Comparison of ENCODE assay signal across 8 cellular contexts in genomic region chr14:77760381-77761204, GRCh38. TPM values are rescaled to one million over a fixed set of nuclear protein-coding genes. Genes with fewer than 3 reads are reported as not detected.
DNase-seq lines count a peak whose midpoint lies in the region; ATAC-seq, FAIRE-seq and TF ChIP-seq lines count a peak whose summit lies in the region.

SNW1 (minus strand) TSS chr14:77761156; CDS start chr14:77761127, 29 bp downstream.

- FAIRE-seq in frontal cortex (lab: Jason Lieb, UNC) = no peak

- H3K4me1 ChIP-seq in DND-41 (ENCODE audit: insufficient read depth, low read length) = peaks cover 35% of the 10 kb centered on the region
- H3K4me1 ChIP-seq in SJCRH30 = no peaks in the 10 kb centered on the region
- H3K4me1 ChIP-seq in neuron (ENCODE audit: insufficient read depth, low read length) = peaks cover 16% of the 10 kb centered on the region
- H3K4me1 ChIP-seq in subcutaneous abdominal adipose tissue (ENCODE audit: control insufficient read depth in 5 of 5, insufficient read depth in 5 of 5, low read length in 5 of 5) = peaks cover 2 to 40% (median 35%) of the 10 kb centered on the region in 5 donors

- peak within 1 kb of the TSS; percentile 90 for H3K9ac ChIP-seq in DND-41 (ENCODE audit: low read depth, low read length)
- peak within 1 kb of the TSS; percentile 75 to 97 (median 89) for H3K9ac ChIP-seq in subcutaneous abdominal adipose tissue (ENCODE audit: low read length in 5 of 5)

- TF ChIP-seq CTCF in DND-41 (IDR thresholded peaks at IDR 0.05; ENCODE audit: borderline replicate concordance, extremely low read depth, low read length, poor library complexity, severe bottlenecking) = no peak

- peak within 1 kb of the TSS; percentile 79 for H3K4me2 ChIP-seq in DND-41 (ENCODE audit: insufficient read depth, low read length)

- H2AFZ ChIP-seq in DND-41 (ENCODE audit: low read depth, low read length) (peak within 1 kb of the TSS; percentile 90), neuron (ENCODE audit: low read depth, low read length) (peak within 1 kb of the TSS; percentile 97)

- peak within 1 kb of the TSS; percentile 90 for H3K27ac ChIP-seq in DND-41 (ENCODE audit: low read length)
- H3K27ac ChIP-seq in SJCRH30 = peak within 1 kb of the TSS; percentile 81
- peak within 1 kb of the TSS; percentile 88 for H3K27ac ChIP-seq in subcutaneous abdominal adipose tissue (ENCODE audit: low read depth, low read length)

- H3K4me3 ChIP-seq in DND-41 (ENCODE audit: low read depth in 1 of 2, low read length in 2 of 2) (peak within 1 kb of the TSS; percentile 93 to 95), SJCRH30 (peak within 1 kb of the TSS; percentile 89), neuron (ENCODE audit: low read length) (peak within 1 kb of the TSS; percentile 71), subcutaneous abdominal adipose tissue (ENCODE audit: low read depth in 1 of 5, low read length in 5 of 5) (peak within 1 kb of the TSS; percentile 83 to 100 (median 93))

- H3K9me3 ChIP-seq in DND-41 (ENCODE audit: insufficient read depth, low read length, severe bottlenecking) = no peaks in the 10 kb centered on the region
- no peaks in the 10 kb centered on the region for H3K9me3 ChIP-seq in SJCRH30 (replicated peaks)
- H3K9me3 ChIP-seq in neuron (ENCODE audit: low read length) = peaks cover 5% of the 10 kb centered on the region
- no peaks in the 10 kb centered on the region for H3K9me3 ChIP-seq in subcutaneous abdominal adipose tissue (ENCODE audit: control insufficient read depth in 5 of 5, low read length in 5 of 5)

- H3K79me2 ChIP-seq in DND-41 (ENCODE audit: insufficient read depth, low read length) = peaks cover 54% of the 10 kb centered on the region

- peaks cover 32% of the 10 kb centered on the region for H3K36me3 ChIP-seq in DND-41 (ENCODE audit: insufficient read depth, low read length)
- H3K36me3 ChIP-seq in SJCRH30 = peaks cover 5% of the 10 kb centered on the region; the same call in 1 of the 2 replicates
- H3K36me3 ChIP-seq in neuron (ENCODE audit: insufficient read depth, low read length) = peaks cover 19% of the 10 kb centered on the region
- peaks cover 0 to 6% (median 0%) of the 10 kb centered on the region in 5 donors for H3K36me3 ChIP-seq in subcutaneous abdominal adipose tissue (ENCODE audit: control insufficient read depth in 5 of 5, insufficient read depth in 5 of 5, low read length in 5 of 5)

- DNase-seq in DND-41 (peak; percentile 94), HuH-7.5 (ENCODE audit: low spot score) (peak; percentile 76), SJCRH30 (peak; percentile 91 to 93), frontal cortex (ENCODE audit: low spot score in 2 of 2) (peak; percentile 77 to 88)
- peak; percentile 60 to 83 (median 74) for DNase-seq in activated naive CD4-positive, alpha-beta T cell (lab: John Stamatoyannopoulos, UW)

- H3K27me3 ChIP-seq in DND-41 (ENCODE audit: insufficient read depth, low read length, poor library complexity) (no peaks in the 10 kb centered on the region), SJCRH30 (no peaks in the 10 kb centered on the region), neuron (ENCODE audit: insufficient read depth, low read length) (no peaks in the 10 kb centered on the region), subcutaneous abdominal adipose tissue (ENCODE audit: control insufficient read depth in 5 of 5, insufficient read depth in 4 of 5, low read length in 5 of 5) (no peaks in the 10 kb centered on the region)

- ATAC-seq in DND-41 (ENCODE audit: insufficient read depth, low read depth) (peak; percentile 94), GM21526 (IDR thresholded peaks at IDR 0.05; ENCODE audit: low FRiP score, unreplicated experiment) (peak; percentile 96)

- peaks cover 35% of the 10 kb centered on the region for H4K20me1 ChIP-seq in DND-41 (ENCODE audit: insufficient read depth, low read length)

RNA-seq across cellular contexts. Expression of gene SNW1, which starts in this region (rescaled TPM):
- 77.3 and 82.3 TPM in 2 replicates for total RNA-seq in SJCRH30 (2014; rRNA removed; shearing (Covaris generic))
- 63.6 TPM for total RNA-seq in frontal cortex

Comparison
In these comparisons a context has a peak if more than half of its experiments do, and no peak if none do; other contexts are left out.
1. Peak in every context shown above with its lines: DNase-seq, ATAC-seq, H3K4me3 ChIP-seq and H3K27ac ChIP-seq.